ENCODE assay signal across 13 cellular contexts in the genomic region with DNA sequence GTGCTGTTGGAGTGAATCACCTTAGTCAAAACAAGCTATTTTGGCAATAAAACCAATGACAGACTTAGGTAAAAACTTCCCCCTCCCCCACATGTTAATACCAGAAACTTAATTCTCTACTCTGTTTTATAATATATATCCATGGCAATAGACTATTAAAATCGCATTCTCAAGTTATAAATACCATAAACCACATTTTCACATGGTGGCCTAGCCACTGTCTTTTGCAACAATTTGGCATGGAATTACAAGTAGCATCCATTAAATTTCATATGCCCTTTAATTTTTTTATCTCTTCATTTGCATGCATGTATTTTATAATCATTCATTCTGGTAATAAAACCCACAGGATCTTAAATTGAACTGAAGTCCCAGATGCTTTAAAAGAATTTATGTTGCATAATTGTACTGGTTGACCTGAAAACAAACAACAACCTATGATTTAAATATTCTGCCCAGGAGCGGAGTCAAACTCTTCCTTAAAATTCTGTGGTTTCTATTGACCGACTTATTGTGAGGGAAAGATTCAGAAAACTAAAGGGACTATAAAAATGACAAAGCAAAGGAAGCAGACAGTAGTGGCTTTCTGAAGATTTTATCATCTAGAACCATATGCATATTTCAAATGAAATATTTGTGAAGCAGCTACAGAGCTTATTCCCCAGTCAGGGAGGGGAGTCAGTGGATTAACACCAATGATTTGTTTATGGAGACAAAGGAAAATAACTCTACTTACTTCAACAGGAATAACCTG.
DNase-seq lines count a peak whose midpoint lies in the region; ATAC-seq and TF ChIP-seq lines count a peak whose summit lies in the region.
"Had no signal": no experiment of that assay in that cellular context is flagged by ENCODE, and none has a peak within 500 bp of the region (broad histone marks: within the 10 kb centered on the region; RNA-seq: fewer than 3 reads in every experiment).

No MANE protein-coding gene starts in this region.

- H3K27ac ChIP-seq in CD4-positive, alpha-beta T cell (ENCODE audit: low read depth, low read length): no peak overlapping the region
- H3K27ac ChIP-seq: psoas muscle, RWPE1, thyroid gland had no signal

- no peaks in the 10 kb centered on the region for H3K9me3 ChIP-seq in CD4-positive, alpha-beta T cell (ENCODE audit: control insufficient read depth, low read length)
- H3K9me3 ChIP-seq: heart left ventricle, psoas muscle, thyroid gland had no signal

- POLR2A ChIA-PET in CD4-positive, alpha-beta T cell (lab: Charles Lee): interaction anchor here (0.6 to 4.5 kb wide), 5 partner anchors 16 to 336 kb away, joined by 3 to 13 read pairs (median 4); no protein-coding TSS in a partner anchor
- POLR2A ChIA-PET in activated CD4-positive, alpha-beta memory T cell treated with anti-CD3 and anti-CD28 coated beads, Interleukin-2, amount 10 ng/mL, durations not matched to agents 7 days and 5 days (lab: Charles Lee): interaction anchor here (0.7 to 2.5 kb wide), 9 partner anchors 16 to 230 kb away, joined by 3 to 19 read pairs (median 5); a partner anchor contains a TSS

- H3K9me3 Mint-ChIP-seq in CD4-positive, alpha-beta T cell: no peaks in the 10 kb centered on the region
- no peaks in the 10 kb centered on the region for H3K9me3 Mint-ChIP-seq in activated CD4-positive, alpha-beta memory T cell treated with anti-CD3 and anti-CD28 coated beads, Interleukin-2, amount 10 ng/mL, durations not matched to agents 7 days and 5 days
- peaks cover 2% of the 10 kb centered on the region for H3K9me3 Mint-ChIP-seq in memory B cell

- H3K27ac Mint-ChIP-seq in CD4-positive, alpha-beta T cell: peak overlapping the region; percentile 78
- H3K27ac Mint-ChIP-seq in activated CD4-positive, alpha-beta memory T cell treated with anti-CD3 and anti-CD28 coated beads, Interleukin-2, amount 10 ng/mL, durations not matched to agents 7 days and 5 days: peak overlapping the region; percentile 73
- peak overlapping the region; percentile 90 for H3K27ac Mint-ChIP-seq in memory B cell

- H3K36me3 Mint-ChIP-seq in CD4-positive, alpha-beta T cell (ENCODE audit: low read depth): no peaks in the 10 kb centered on the region
- no peaks in the 10 kb centered on the region for H3K36me3 Mint-ChIP-seq in activated CD4-positive, alpha-beta memory T cell treated with anti-CD3 and anti-CD28 coated beads, Interleukin-2, amount 10 ng/mL, durations not matched to agents 7 days and 5 days (ENCODE audit: low read depth)
- H3K36me3 Mint-ChIP-seq in memory B cell: no peaks in the 10 kb centered on the region

- TF ChIP-seq CTCF in CD4-positive, alpha-beta T cell (IDR thresholded peaks at IDR 0.05): no peak

- H3K4me3 Mint-ChIP-seq in CD4-positive, alpha-beta T cell: no peak overlapping the region
- no peak overlapping the region for H3K4me3 Mint-ChIP-seq in activated CD4-positive, alpha-beta memory T cell treated with anti-CD3 and anti-CD28 coated beads, Interleukin-2, amount 10 ng/mL, durations not matched to agents 7 days and 5 days
- H3K4me3 Mint-ChIP-seq in memory B cell: no peak overlapping the region

- H3K27me3 ChIP-seq in CD4-positive, alpha-beta T cell (ENCODE audit: control insufficient read depth, insufficient read depth, low read length): no peaks in the 10 kb centered on the region
- H3K27me3 ChIP-seq: heart left ventricle, thyroid gland had no signal

- H3K4me1 Mint-ChIP-seq in CD4-positive, alpha-beta T cell (ENCODE audit: low read depth): peaks cover 32% of the 10 kb centered on the region
- H3K4me1 Mint-ChIP-seq in activated CD4-positive, alpha-beta memory T cell treated with anti-CD3 and anti-CD28 coated beads, Interleukin-2, amount 10 ng/mL, durations not matched to agents 7 days and 5 days: peaks cover 30% of the 10 kb centered on the region
- peaks cover 8% of the 10 kb centered on the region for H3K4me1 Mint-ChIP-seq in memory B cell

- no peak for DNase-seq in CD4-positive, alpha-beta T cell
- peak; percentile 35 for DNase-seq in GM04504 (ENCODE audit: low read depth)
- no peak for DNase-seq in activated CD4-positive, alpha-beta memory T cell treated with anti-CD3 and anti-CD28 coated beads, Interleukin-2, amount 10 ng/mL, durations not matched to agents 7 days and 5 days
- DNase-seq in memory B cell (ENCODE audit: low spot score in 2 of 2): no peak
- DNase-seq in DMS53 treated with DMSO at 0.1 percent for 48 hours (lab: John Stamatoyannopoulos, UW; ENCODE audit: unreplicated experiment): no peak
- DNase-seq in dermis blood vessel endothelial cell: no peak
- no peak for DNase-seq in stimulated activated CD4-positive, alpha-beta T cell treated with anti-CD3 and anti-CD28 coated beads, Interleukin-12 subunit alpha, Interleukin-12 subunit beta, amount 100 ng/mL, for 4 hours
- DNase-seq: heart left ventricle, NCI-H1694 treated with DMSO at 0.1 percent for 48 hours, NCI-H510A, psoas muscle, thyroid gland had no signal

- CTCF ChIA-PET in CD4-positive, alpha-beta T cell (lab: Charles Lee): no interaction called here
- CTCF ChIA-PET in activated CD4-positive, alpha-beta memory T cell treated with anti-CD3 and anti-CD28 coated beads, Interleukin-2, amount 10 ng/mL, durations not matched to agents 7 days and 5 days (lab: Charles Lee): interaction anchor here (0.6 to 0.9 kb wide), 4 partner anchors 11 to 375 kb away, joined by 3 read pairs; no protein-coding TSS in a partner anchor

- intact Hi-C loops in CD4-positive, alpha-beta T cell (cut with DNase I, micrococcal nuclease): no loop called here

- no peak for ATAC-seq in CD4-positive, alpha-beta T cell (ENCODE audit: poor library complexity)
- ATAC-seq in memory B cell (ENCODE audit: low read depth): no peak
- ATAC-seq: heart left ventricle, psoas muscle had no signal

- no peaks in the 10 kb centered on the region for H3K27me3 Mint-ChIP-seq in CD4-positive, alpha-beta T cell
- peaks cover 6% of the 10 kb centered on the region for H3K27me3 Mint-ChIP-seq in activated CD4-positive, alpha-beta memory T cell treated with anti-CD3 and anti-CD28 coated beads, Interleukin-2, amount 10 ng/mL, durations not matched to agents 7 days and 5 days
- no peaks in the 10 kb centered on the region for H3K27me3 Mint-ChIP-seq in memory B cell
